In the genomic region with DNA sequence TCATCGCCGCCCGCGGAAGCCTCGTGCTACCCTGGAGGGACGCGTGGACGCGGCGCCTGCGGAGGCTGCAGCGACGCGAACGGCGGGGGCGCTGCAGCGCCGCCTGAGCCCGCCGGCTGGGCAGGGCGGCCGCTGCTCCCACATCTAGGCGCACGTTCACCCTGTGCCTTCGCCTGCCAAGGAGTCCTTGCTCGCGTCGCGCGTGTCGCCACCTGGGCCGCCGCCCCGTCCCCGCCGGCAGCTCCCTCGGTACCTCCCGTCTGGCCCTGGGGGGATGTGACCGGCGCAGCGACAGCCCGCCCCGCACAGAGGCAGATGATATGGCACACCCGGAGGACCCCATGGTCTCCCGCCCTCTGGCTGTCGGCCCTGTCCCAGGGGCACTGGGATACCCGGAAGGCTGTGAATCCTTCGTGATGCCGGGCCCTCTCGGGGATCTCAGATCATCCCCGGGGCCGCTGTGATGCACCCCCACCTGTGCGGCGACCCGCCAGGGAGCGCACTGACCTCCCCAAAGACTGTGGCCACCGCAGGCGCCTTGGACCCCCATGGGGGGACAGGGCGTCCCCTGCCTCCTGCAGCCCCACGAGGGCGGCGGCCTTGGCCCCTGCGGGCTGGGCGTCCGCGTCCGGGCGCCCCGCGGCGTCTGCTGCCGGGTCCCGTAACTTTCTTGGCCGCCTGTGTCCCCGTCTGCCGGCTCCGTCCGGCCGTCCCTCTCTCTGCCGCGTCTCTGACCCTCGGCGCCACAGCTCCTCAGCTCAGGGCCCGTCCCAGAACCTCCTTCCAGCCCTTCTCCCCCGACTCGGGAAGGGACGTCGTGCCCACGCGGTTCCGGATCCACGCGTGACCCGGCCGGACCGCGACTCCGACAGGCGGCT, we compare ENCODE assay signal across 8 cellular contexts. TPM values are rescaled to one million over a fixed set of nuclear protein-coding genes. Genes with fewer than 3 reads are reported as not detected.
A peak's percentile ranks its signal among the peaks of the same experiment; 100 is the strongest.
DNase-seq lines count a peak whose midpoint lies in the region; ATAC-seq, FAIRE-seq and TF ChIP-seq lines count a peak whose summit lies in the region.

No MANE protein-coding gene starts in this region.

- peak overlapping the region; percentile 8 for H3K27ac ChIP-seq in endothelial cell of umbilical vein (ENCODE audit: insufficient read depth, low read depth, low read length)

- POLR2A ChIA-PET in endothelial cell of umbilical vein (lab: Charles Lee): no interaction called here

- peak overlapping the region; percentile 11 to 72 (median 33) for H3K4me3 ChIP-seq in endothelial cell of umbilical vein (replicated peaks in 1 of 3; ENCODE audit: insufficient read depth in 1 of 3, low read depth in 1 of 3, low read length in 3 of 3)

- dilution Hi-C loops in endothelial cell of umbilical vein (cut with MboI; ENCODE audit: extremely low pct_ligation_motif_present, low sequenced_read_pairs): no loop called here

- H3K9me3 ChIP-seq in endothelial cell of umbilical vein (replicated peaks; ENCODE audit: control insufficient read depth, insufficient read depth, low read length): no peaks in the 10 kb centered on the region

- DNase-seq in CD1c-positive myeloid dendritic cell (ENCODE audit: extremely low spot score): peak; percentile 72
- peak; percentile 69 for DNase-seq in NCI-H2171 treated with DMSO at 0.1 percent for 48 hours (lab: John Stamatoyannopoulos, UW)
- peak; percentile 23 to 40 for DNase-seq in activated CD8-positive, alpha-beta memory T cell treated with anti-CD3 and anti-CD28 coated beads for 1 hour (ENCODE audit: extremely low read depth in 1 of 2, low read depth in 1 of 2)
- DNase-seq in endothelial cell of umbilical vein (ENCODE audit: low read depth, low spot score): peak; percentile 44
- peak; percentile 26 for DNase-seq in mucosa of gallbladder (ENCODE audit: low spot score)
- peak; percentile 66 for DNase-seq in stimulated activated naive CD8-positive, alpha-beta T cell treated with anti-CD3 and anti-CD28 coated beads, Interleukin-15, Interleukin-2, amounts not matched to agents 100 U/mL and 50 U/mL, for 24 hours

- H3K36me3 ChIP-seq in endothelial cell of umbilical vein (ENCODE audit: control insufficient read depth in 2 of 2, extremely low read depth in 1 of 2, insufficient read depth in 2 of 2, low read length in 2 of 2): no peaks in the 10 kb centered on the region

- peak overlapping the region; percentile 90 for H3K4me2 ChIP-seq in endothelial cell of umbilical vein (ENCODE audit: insufficient read depth, low read length)

- peak; percentile 67 for FAIRE-seq in endothelial cell of umbilical vein (lab: Jason Lieb, UNC)

- H3K9ac ChIP-seq in endothelial cell of umbilical vein (replicated peaks; ENCODE audit: extremely low read depth, insufficient read depth, low read length): peak overlapping the region; percentile 53

- peaks cover 15 to 22% of the 10 kb centered on the region in 2 experiments for H3K27me3 ChIP-seq in endothelial cell of umbilical vein (ENCODE audit: control insufficient read depth in 2 of 2, insufficient read depth in 2 of 2, low read length in 2 of 2)

- H3K9me1 ChIP-seq in endothelial cell of umbilical vein (replicated peaks; ENCODE audit: control insufficient read depth, extremely low read depth, insufficient read depth, low read length): no peaks in the 10 kb centered on the region

- H3K4me1 ChIP-seq in endothelial cell of umbilical vein (ENCODE audit: control insufficient read depth, extremely low read depth, insufficient read depth, low read length): peaks cover 10% of the 10 kb centered on the region

- intact Hi-C loops in endothelial cell of umbilical vein (cut with micrococcal nuclease): loop anchor here (1.0 to 2.0 kb wide), 2 partner anchors 14 to 27 kb away; a partner anchor contains a TSS

- peak overlapping the region; percentile 83 for H2AFZ ChIP-seq in endothelial cell of umbilical vein (ENCODE audit: low read depth, low read length)

- BruUV-seq in endothelial cell of umbilical vein (replicated peaks; lab: Mats Ljungman, UMichigan): no TSS peak

- no peak for TF ChIP-seq POLR2A in endothelial cell of umbilical vein (IDR thresholded peaks at IDR 0.05; ENCODE audit: low read depth, low read length)

- CTCF ChIA-PET in endothelial cell of umbilical vein (lab: Charles Lee): interaction anchor here (0.9 to 2.8 kb wide), 5 partner anchors 12 to 177 kb away, joined by 3 to 10 read pairs (median 6); a partner anchor contains a TSS

- no peaks in the 10 kb centered on the region for H4K20me1 ChIP-seq in endothelial cell of umbilical vein (replicated peaks; ENCODE audit: control insufficient read depth, extremely low read depth, insufficient read depth, low read length)

- H3K79me2 ChIP-seq in endothelial cell of umbilical vein (ENCODE audit: control insufficient read depth, insufficient read depth, low read length): peaks cover 9% of the 10 kb centered on the region

- ATAC-seq in GM21381 (IDR thresholded peaks at IDR 0.05; ENCODE audit: unreplicated experiment): peak; percentile 17
- ATAC-seq in stimulated activated naive CD8-positive, alpha-beta T cell treated with anti-CD3 and anti-CD28 coated beads, Interleukin-15, Interleukin-2, amounts not matched to agents 100 U/mL and 50 U/mL, for 24 hours: peak; percentile 52
- no peak for ATAC-seq in GM21367 (IDR thresholded peaks at IDR 0.05; ENCODE audit: unreplicated experiment)

- TF ChIP-seq CTCF in endothelial cell of umbilical vein (IDR thresholded peaks at IDR 0.05; ENCODE audit: extremely low read depth in 1 of 2, insufficient read depth in 1 of 2, low read depth in 1 of 2, low read length in 2 of 2): peak; percentile 38 to 45

TF ChIP-seq in endothelial cell of umbilical vein, 7 proteins besides CTCF, POLR2A, EP300 and RAD21 (continues in another document):
- TF ChIP-seq JUN (IDR thresholded peaks at IDR 0.05; ENCODE audit: borderline replicate concordance, insufficient read depth, insufficient read length, low read depth) (no peak), EZH2 (IDR thresholded peaks at IDR 0.05; ENCODE audit: borderline replicate concordance, low read depth, low read length, severe bottlenecking) (peak; percentile 50), POLR2AphosphoS5 (IDR thresholded peaks at IDR 0.05; ENCODE audit: insufficient read depth, low read depth, low read length) (peak; percentile 49), MYC (IDR thresholded peaks at IDR 0.05; ENCODE audit: low read depth, low read length) (no peak), FOS (IDR thresholded peaks at IDR 0.05; ENCODE audit: borderline replicate concordance, insufficient read depth, low read length) (no peak), GATA2 (IDR thresholded peaks at IDR 0.05; ENCODE audit: insufficient read depth, insufficient read length, low read depth, low read length) (no peak)

RNA-seq across cellular contexts. Expression of a gene that starts 0.7 kb away (rescaled TPM):
- total RNA-seq in endothelial cell of umbilical vein (17.3 and 22.8 TPM in 2 replicates), mucosa of gallbladder (20.6 TPM)
- polyA plus RNA-seq in endothelial cell of umbilical vein: 8.1 and 10.6 TPM in 2 replicates
- 4.8 and 7.3 TPM in 2 replicates for polyA plus RNA-seq in endothelial cell of umbilical vein (2011; cell fraction: cytosol; rRNA removed)
- polyA plus RNA-seq in endothelial cell of umbilical vein (2011; cell fraction: nucleus; rRNA removed): 16.4 and 18.5 TPM in 2 replicates
- polyA plus RNA-seq in endothelial cell of umbilical vein (2012): 7.8 and 8.1 TPM in 2 replicates
- 12.4 and 16.1 TPM in 2 replicates for polyA minus RNA-seq in endothelial cell of umbilical vein
- 8.8 TPM for polyA minus RNA-seq in endothelial cell of umbilical vein (2011; cell fraction: cytosol; rRNA and poly(A)+ RNA removed)
- 8.9 and 10.8 TPM in 2 replicates for polyA minus RNA-seq in endothelial cell of umbilical vein (2011; cell fraction: nucleus; rRNA and poly(A)+ RNA removed)

RNA-seq across cellular contexts. Expression of a gene that starts 3.1 kb away (rescaled TPM):
- total RNA-seq in endothelial cell of umbilical vein (0.15 TPM in 1 of 2 replicates, not detected in the other), mucosa of gallbladder (0.46 TPM)
- not detected in 2 replicates for polyA plus RNA-seq in endothelial cell of umbilical vein
- 0.03 TPM in 1 of 2 replicates, not detected in the other for polyA plus RNA-seq in endothelial cell of umbilical vein (2011; cell fraction: cytosol; rRNA removed)
- not detected in 2 replicates for polyA plus RNA-seq in endothelial cell of umbilical vein (2011; cell fraction: nucleus; rRNA removed)
- not detected in 2 replicates for polyA plus RNA-seq in endothelial cell of umbilical vein (2012)
- not detected in 2 replicates for polyA minus RNA-seq in endothelial cell of umbilical vein
- polyA minus RNA-seq in endothelial cell of umbilical vein (2011; cell fraction: cytosol; rRNA and poly(A)+ RNA removed): 0.82 TPM
- polyA minus RNA-seq in endothelial cell of umbilical vein (2011; cell fraction: nucleus; rRNA and poly(A)+ RNA removed): not detected in 2 replicates

RNA-seq across cellular contexts. Expression of a gene that starts 14.3 kb away (rescaled TPM):
- total RNA-seq in endothelial cell of umbilical vein (12.7 and 15.2 TPM in 2 replicates), mucosa of gallbladder (0.60 TPM)
- polyA plus RNA-seq in endothelial cell of umbilical vein: 7.6 and 8.8 TPM in 2 replicates
- 6.1 and 7.6 TPM in 2 replicates for polyA plus RNA-seq in endothelial cell of umbilical vein (2011; cell fraction: cytosol; rRNA removed)
- polyA plus RNA-seq in endothelial cell of umbilical vein (2011; cell fraction: nucleus; rRNA removed): 19.6 and 23.0 TPM in 2 replicates
- polyA plus RNA-seq in endothelial cell of umbilical vein (2012): 3.7 and 5.1 TPM in 2 replicates
- 2.0 and 2.8 TPM in 2 replicates for polyA minus RNA-seq in endothelial cell of umbilical vein
- polyA minus RNA-seq in endothelial cell of umbilical vein (2011; cell fraction: cytosol; rRNA and poly(A)+ RNA removed): 7.6 TPM
- 3.3 and 4.5 TPM in 2 replicates for polyA minus RNA-seq in endothelial cell of umbilical vein (2011; cell fraction: nucleus; rRNA and poly(A)+ RNA removed)

RNA-seq across cellular contexts. Expression of a gene that starts 39.5 kb away (rescaled TPM):
- total RNA-seq in endothelial cell of umbilical vein: 187 and 194 TPM in 2 replicates
- 122 and 146 TPM in 2 replicates for polyA plus RNA-seq in endothelial cell of umbilical vein
- 82.0 and 82.5 TPM in 2 replicates for polyA plus RNA-seq in endothelial cell of umbilical vein (2011; cell fraction: cytosol; rRNA removed)
- polyA plus RNA-seq in endothelial cell of umbilical vein (2011; cell fraction: nucleus; rRNA removed): 37.3 and 44.2 TPM in 2 replicates
- polyA plus RNA-seq in endothelial cell of umbilical vein (2012): 209 and 256 TPM in 2 replicates
- 31.4 and 43.3 TPM in 2 replicates for polyA minus RNA-seq in endothelial cell of umbilical vein
- 112 TPM for polyA minus RNA-seq in endothelial cell of umbilical vein (2011; cell fraction: cytosol; rRNA and poly(A)+ RNA removed)
- 19.4 and 31.2 TPM in 2 replicates for polyA minus RNA-seq in endothelial cell of umbilical vein (2011; cell fraction: nucleus; rRNA and poly(A)+ RNA removed)
- 246 TPM for total RNA-seq in mucosa of gallbladder

RNA-seq across cellular contexts. Expression of a gene that starts 45.0 kb away (rescaled TPM):
- total RNA-seq in endothelial cell of umbilical vein: 46.6 and 48.9 TPM in 2 replicates
- 12.8 and 13.9 TPM in 2 replicates for polyA plus RNA-seq in endothelial cell of umbilical vein
- polyA plus RNA-seq in endothelial cell of umbilical vein (2011; cell fraction: cytosol; rRNA removed): 15.5 and 16.8 TPM in 2 replicates
- polyA plus RNA-seq in endothelial cell of umbilical vein (2011; cell fraction: nucleus; rRNA removed): 27.3 and 27.4 TPM in 2 replicates
- polyA plus RNA-seq in endothelial cell of umbilical vein (2012): 15.0 and 20.9 TPM in 2 replicates
- 31.8 and 33.2 TPM in 2 replicates for polyA minus RNA-seq in endothelial cell of umbilical vein
- polyA minus RNA-seq in endothelial cell of umbilical vein (2011; cell fraction: cytosol; rRNA and poly(A)+ RNA removed): 56.3 TPM
- polyA minus RNA-seq in endothelial cell of umbilical vein (2011; cell fraction: nucleus; rRNA and poly(A)+ RNA removed): 20.6 and 25.0 TPM in 2 replicates
- 3.7 TPM for total RNA-seq in mucosa of gallbladder
